ENCODE assay signal across 10 cellular contexts in genomic region chr6:16591681-16592549, GRCh38.
DNase-seq lines count a peak whose midpoint lies in the region; ATAC-seq and TF ChIP-seq lines count a peak whose summit lies in the region.
"Had no signal": no experiment of that assay in that cellular context is flagged by ENCODE, and none has a peak within 500 bp of the region (broad histone marks: within the 10 kb centered on the region; RNA-seq: fewer than 3 reads in every experiment).

No MANE protein-coding gene starts in this region.

- peak; percentile 69 for ATAC-seq in HG03064 (IDR thresholded peaks at IDR 0.05; ENCODE audit: low read depth, unreplicated experiment)
- ATAC-seq: Panc1 had no signal

- H3K4me1 Mint-ChIP-seq in activated naive CD8-positive, alpha-beta T cell (ENCODE audit: low read depth), result peaks cover 18% of the 10 kb centered on the region
- H3K4me1 Mint-ChIP-seq in mesothelial cell of epicardium, result peaks cover 19% of the 10 kb centered on the region

- no peak for TF ChIP-seq CTCF in mesothelial cell of epicardium (IDR thresholded peaks at IDR 0.05; ENCODE audit: unreplicated experiment)
- no peak for TF ChIP-seq CTCF in BE2C (IDR thresholded peaks at IDR 0.05; ENCODE audit: low read depth, low read length)

- DNase-seq in CD1c-positive myeloid dendritic cell (ENCODE audit: extremely low spot score) (peak; percentile 84), GM19240 (ENCODE audit: insufficient read length, low spot score) (peak; percentile 28), mesothelial cell of epicardium (ENCODE audit: low spot score in 2 of 2, unreplicated experiment in 2 of 2) (no peak), COR-L47 (lab: John Stamatoyannopoulos, UW) (no peak), BE2C (no peak), germinal center (ENCODE audit: low spot score) (no peak)
- DNase-seq: kidney had no signal

- no peaks in the 10 kb centered on the region for H3K9me3 Mint-ChIP-seq in activated naive CD8-positive, alpha-beta T cell (ENCODE audit: low read depth)
- no peaks in the 10 kb centered on the region for H3K9me3 Mint-ChIP-seq in mesothelial cell of epicardium

- H3K27ac Mint-ChIP-seq in activated naive CD8-positive, alpha-beta T cell, result peak overlapping the region; percentile 90
- no peak overlapping the region for H3K27ac Mint-ChIP-seq in mesothelial cell of epicardium

- H3K27me3 Mint-ChIP-seq in activated naive CD8-positive, alpha-beta T cell, result no peaks in the 10 kb centered on the region
- H3K27me3 Mint-ChIP-seq in mesothelial cell of epicardium (ENCODE audit: low read depth), result no peaks in the 10 kb centered on the region

- no peaks in the 10 kb centered on the region for H3K27me3 ChIP-seq in BE2C

- H3K4me3 Mint-ChIP-seq in activated naive CD8-positive, alpha-beta T cell, result peak overlapping the region; percentile 55
- no peak overlapping the region for H3K4me3 Mint-ChIP-seq in mesothelial cell of epicardium

- H3K36me3 ChIP-seq in BE2C, result no peaks in the 10 kb centered on the region

- H3K4me1 ChIP-seq in BE2C, result no peaks in the 10 kb centered on the region

- no peak overlapping the region for H3K4me3 ChIP-seq in BE2C (ENCODE audit: low read depth, low read length)

- no peaks in the 10 kb centered on the region for H3K9me3 ChIP-seq in BE2C

- H3K36me3 Mint-ChIP-seq in activated naive CD8-positive, alpha-beta T cell, result peaks cover 22% of the 10 kb centered on the region
- H3K36me3 Mint-ChIP-seq in mesothelial cell of epicardium, result peaks cover 5% of the 10 kb centered on the region

Comparison
In these comparisons a context has a peak if more than half of its experiments do, and no peak if none do; other contexts are left out.
1. DNase-seq: peak in CD1c-positive myeloid dendritic cell (single experiment) and GM19240 (single experiment); none in mesothelial cell of epicardium (0 of 2), COR-L47 (single experiment), BE2C (single experiment) and germinal center (single experiment).